8 cellular contexts compared by ENCODE assay signal in genomic region chr4:105895609-105896460, GRCh38. TPM values are rescaled to one million over a fixed set of nuclear protein-coding genes. Genes with fewer than 3 reads are reported as not detected.
DNase-seq lines count a peak whose midpoint lies in the region; ATAC-seq, FAIRE-seq and TF ChIP-seq lines count a peak whose summit lies in the region.

No MANE protein-coding gene starts in this region.

- H2AFZ ChIP-seq in IMR-90 (replicated peaks; ENCODE audit: low read length, poor library complexity) = peak overlapping the region; percentile 28

- CTCF ChIA-PET in GM10248 (lab: Yijun Ruan, JAX) (interaction anchor here (1.8 kb wide), 1 partner anchor 19 kb away, joined by 6 read pairs; no protein-coding TSS in a partner anchor), IMR-90 (lab: Yijun Ruan, JAX) (no interaction called here)

- no peak overlapping the region for H3K27ac ChIP-seq in IMR-90 (ENCODE audit: insufficient read depth, low read length)
- H3K27ac ChIP-seq in stomach smooth muscle (ENCODE audit: low read length) = no peak overlapping the region

- H3K4me1 ChIP-seq in IMR-90 (ENCODE audit: control insufficient read depth, insufficient read depth, low read length) = no peaks in the 10 kb centered on the region
- peaks cover 10% of the 10 kb centered on the region for H3K4me1 ChIP-seq in stomach smooth muscle (ENCODE audit: control insufficient read depth, insufficient read depth, low read length)

- 2% methylated on average over 22 of the region's 82 CpGs; no CpG with 5 or more reads in 1 of the 2 experiments for WGBS in IMR-90 (ENCODE audit: extremely low coverage in 2 of 2, insufficient read length in 1 of 2), 2 experiments

- H3K14ac ChIP-seq in IMR-90 (replicated peaks; ENCODE audit: low read depth, low read length) = no peak overlapping the region

- no peak overlapping the region for H3K56ac ChIP-seq in IMR-90 (ENCODE audit: extremely low read depth, insufficient read depth, low read length)

- no peaks in the 10 kb centered on the region for H4K20me1 ChIP-seq in IMR-90 (ENCODE audit: insufficient read depth, low read length)

- peaks cover 50% of the 10 kb centered on the region for H3K27me3 ChIP-seq in IMR-90 (ENCODE audit: control insufficient read depth, insufficient read depth, low read length)
- peaks cover 10 to 18% of the 10 kb centered on the region in 2 donors for H3K27me3 ChIP-seq in stomach smooth muscle (ENCODE audit: control insufficient read depth in 1 of 2, insufficient read depth in 2 of 2, low read length in 2 of 2)

- no peak for TF ChIP-seq POLR2A in IMR-90 (IDR thresholded peaks at IDR 0.05; ENCODE audit: low read depth, low read length)

- peak; percentile 38 for ATAC-seq in GM21423 (IDR thresholded peaks at IDR 0.05; ENCODE audit: unreplicated experiment)
- peak; percentile 14; the same call in 1 of the 2 replicates for ATAC-seq in IMR-90 (ENCODE audit: low read depth)
- ATAC-seq in left colon = peak; percentile 65

- no peaks in the 10 kb centered on the region for H3K9me1 ChIP-seq in IMR-90 (ENCODE audit: insufficient read depth, low read length)

- no peak for FAIRE-seq in RCC 7860 (lab: Jason Lieb, UNC)

- H3K9ac ChIP-seq in IMR-90 (ENCODE audit: low read depth, low read length) (no peak overlapping the region), stomach smooth muscle (ENCODE audit: low read length in 2 of 2) (no peak overlapping the region)

- H3K36me3 ChIP-seq in IMR-90 (ENCODE audit: control insufficient read depth, insufficient read depth, low read length) (no peaks in the 10 kb centered on the region), stomach smooth muscle (ENCODE audit: control insufficient read depth in 2 of 2, insufficient read depth in 2 of 2, low read length in 2 of 2) (no peaks in the 10 kb centered on the region)

- DNase-seq in GM10248 (ENCODE audit: extremely low spot score) = peak; percentile 67
- no peak for DNase-seq in IMR-90
- DNase-seq in astrocyte of the spinal cord (ENCODE audit: low read depth, low spot score) = peak; percentile 4
- peak; percentile 51 to 64 for DNase-seq in left colon
- DNase-seq in RCC 7860 (ENCODE audit: low spot score) = no peak
- no peak for DNase-seq in DMS153 treated with DMSO at 0.1 percent for 48 hours (lab: John Stamatoyannopoulos, UW; ENCODE audit: unreplicated experiment)

- H3K79me1 ChIP-seq in IMR-90 (ENCODE audit: low read depth in 1 of 2, low read length in 2 of 2) = no peaks in the 10 kb centered on the region

- in situ Hi-C loops in IMR-90 (cut with MboI; ENCODE audit: low sequenced_read_pairs) (no loop called here), astrocyte of the spinal cord (cut with HindIII; ENCODE audit: low sequenced_read_pairs) (no loop called here)

- no peak for TF ChIP-seq RAD21 in IMR-90 (IDR thresholded peaks at IDR 0.05; ENCODE audit: low read length)

- H2AK5ac ChIP-seq in IMR-90 (ENCODE audit: low read depth, low read length) = no peak overlapping the region

- POLR2A ChIA-PET in GM10248 (lab: Yijun Ruan, JAX) = no interaction called here
- POLR2A ChIA-PET in IMR-90 (lab: Charles Lee; ENCODE audit: unreplicated experiment) = no interaction called here

- dilution Hi-C loops in IMR-90 (cut with HindIII; ENCODE audit: low sequenced_read_pairs, unreplicated experiment) = no loop called here

- H4K8ac ChIP-seq in IMR-90 (ENCODE audit: low read depth in 2 of 2, low read length in 2 of 2) = no peak overlapping the region

- no peak overlapping the region for H3K23ac ChIP-seq in IMR-90 (ENCODE audit: low read depth, low read length)

- no peak overlapping the region for H4K91ac ChIP-seq in IMR-90 (ENCODE audit: insufficient read depth, low read depth, low read length)

- H2BK15ac ChIP-seq in IMR-90 (ENCODE audit: low read depth, low read length) = no peak overlapping the region

- H3K4ac ChIP-seq in IMR-90 (ENCODE audit: low read depth, low read length) = no peak overlapping the region

- peak overlapping the region; percentile 54; the same call in 1 of the 2 replicates for H3K4me2 ChIP-seq in IMR-90 (ENCODE audit: low read depth, low read length)

- no TSS peak for BruUV-seq in IMR-90 (replicated peaks; lab: Mats Ljungman, UMichigan)

- no peak overlapping the region for H3K18ac ChIP-seq in IMR-90 (ENCODE audit: low read depth, low read length)

- no peak for TF ChIP-seq CTCF in GM10248 (IDR thresholded peaks at IDR 0.05; ENCODE audit: control extremely low read depth, extremely low read depth, low read depth, missing control alignments)
- no peak for TF ChIP-seq CTCF in IMR-90 (conservative IDR thresholded peaks at IDR 0.05; ENCODE audit: low read depth, low read length)
- no peak for TF ChIP-seq CTCF in astrocyte of the spinal cord (IDR thresholded peaks at IDR 0.05; ENCODE audit: low read depth, low read length)

- no peak overlapping the region for H4K5ac ChIP-seq in IMR-90 (ENCODE audit: low read depth, low read length)

- H3K9me3 ChIP-seq in IMR-90 (ENCODE audit: control insufficient read depth, insufficient read depth, low read length) (no peaks in the 10 kb centered on the region), stomach smooth muscle (ENCODE audit: control insufficient read depth in 2 of 2, low read length in 2 of 2) (no peaks in the 10 kb centered on the region)

- intact Hi-C loops in IMR-90 (cut with micrococcal nuclease) (no loop called here), left colon (cut with DNase I, micrococcal nuclease) (no loop called here)

- H2BK5ac ChIP-seq in IMR-90 (ENCODE audit: low read depth, low read length, poor library complexity, severe bottlenecking) = no peak overlapping the region

- no peak overlapping the region for H2BK20ac ChIP-seq in IMR-90 (ENCODE audit: low read depth, low read length)

- H3K4me3 ChIP-seq in IMR-90 (ENCODE audit: insufficient read depth, low read depth, low read length) (no peak overlapping the region), astrocyte of the spinal cord (ENCODE audit: low read depth, low read length) (peak overlapping the region; percentile 12), stomach smooth muscle (ENCODE audit: low read length in 2 of 2) (peak overlapping the region; percentile 54 to 75)

- no peak overlapping the region for H2AK9ac ChIP-seq in IMR-90 (replicated peaks; ENCODE audit: low read depth, low read length, poor library complexity)

- H2BK120ac ChIP-seq in IMR-90 (ENCODE audit: low read depth, low read length) = no peak overlapping the region

TF ChIP-seq in IMR-90, 13 proteins besides CTCF, POLR2A, EP300 and RAD21:
- TF ChIP-seq MAZ (IDR thresholded peaks at IDR 0.05; ENCODE audit: borderline replicate concordance, low read depth, low read length) (no peak), MXI1 (IDR thresholded peaks at IDR 0.05; ENCODE audit: borderline replicate concordance, low read depth, low read length) (no peak), CEBPB (IDR thresholded peaks at IDR 0.05; ENCODE audit: low read depth, low read length) (no peak), SMC3 (IDR thresholded peaks at IDR 0.05; ENCODE audit: low read depth, low read length) (no peak), CHD1 (IDR thresholded peaks at IDR 0.05; ENCODE audit: low read depth, low read length) (no peak), FOS (IDR thresholded peaks at IDR 0.05; ENCODE audit: low read depth, low read length) (no peak), USF2 (IDR thresholded peaks at IDR 0.05; ENCODE audit: low read depth, low read length) (no peak), NFE2L2 (IDR thresholded peaks at IDR 0.05; ENCODE audit: low read depth, low read length) (no peak), RFX5 (IDR thresholded peaks at IDR 0.05; ENCODE audit: low read depth, low read length) (no peak), MAFK (IDR thresholded peaks at IDR 0.05; ENCODE audit: low read depth, low read length) (no peak)
- TF ChIP-seq, protein P1, sequence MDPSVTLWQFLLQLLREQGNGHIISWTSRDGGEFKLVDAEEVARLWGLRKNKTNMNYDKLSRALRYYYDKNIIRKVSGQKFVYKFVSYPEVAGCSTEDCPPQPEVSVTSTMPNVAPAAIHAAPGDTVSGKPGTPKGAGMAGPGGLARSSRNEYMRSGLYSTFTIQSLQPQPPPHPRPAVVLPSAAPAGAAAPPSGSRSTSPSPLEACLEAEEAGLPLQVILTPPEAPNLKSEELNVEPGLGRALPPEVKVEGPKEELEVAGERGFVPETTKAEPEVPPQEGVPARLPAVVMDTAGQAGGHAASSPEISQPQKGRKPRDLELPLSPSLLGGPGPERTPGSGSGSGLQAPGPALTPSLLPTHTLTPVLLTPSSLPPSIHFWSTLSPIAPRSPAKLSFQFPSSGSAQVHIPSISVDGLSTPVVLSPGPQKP (IDR thresholded peaks at IDR 0.05; ENCODE audit: borderline replicate concordance, low read depth, low read length) = no peak

RNA-seq across cellular contexts. Expression of gene NPNT, which starts 0.6 kb away (rescaled TPM):
- total RNA-seq in IMR-90 (2012; rRNA removed) (not detected in 2 replicates), left colon (10 to 100 TPM; 30.6 to 40.9 TPM)
- not detected in 2 replicates for polyA plus RNA-seq in IMR-90 (2012; rRNA removed)
- not detected in 2 replicates for polyA plus RNA-seq in IMR-90 (2012; cell fraction: cytosol; rRNA removed)
- not detected in 2 replicates for polyA plus RNA-seq in IMR-90 (2012; cell fraction: nucleus; rRNA removed; ENCODE audit: low replicate concordance)

Comparison
In these comparisons a context has a peak if more than half of its experiments do, and no peak if none do; other contexts are left out.
1. DNase-seq: peak in GM10248 (single experiment), astrocyte of the spinal cord (single experiment) and left colon (2 of 2); none in IMR-90 (single experiment), RCC 7860 (single experiment) and DMS153 treated with DMSO at 0.1 percent for 48 hours (single experiment).
2. ATAC-seq: peak in every context shown above with its lines; median percentile 65 in left colon; 38 in GM21423; 14 in IMR-90.
3. RNA of gene NPNT, which starts 0.6 kb away (total RNA-seq): 30.6 to 40.9 TPM in left colon; not detected in IMR-90; every median in the first group is over 10 times any median in the second.